ENCODE assay signal across 1 cellular context in the genomic region with DNA sequence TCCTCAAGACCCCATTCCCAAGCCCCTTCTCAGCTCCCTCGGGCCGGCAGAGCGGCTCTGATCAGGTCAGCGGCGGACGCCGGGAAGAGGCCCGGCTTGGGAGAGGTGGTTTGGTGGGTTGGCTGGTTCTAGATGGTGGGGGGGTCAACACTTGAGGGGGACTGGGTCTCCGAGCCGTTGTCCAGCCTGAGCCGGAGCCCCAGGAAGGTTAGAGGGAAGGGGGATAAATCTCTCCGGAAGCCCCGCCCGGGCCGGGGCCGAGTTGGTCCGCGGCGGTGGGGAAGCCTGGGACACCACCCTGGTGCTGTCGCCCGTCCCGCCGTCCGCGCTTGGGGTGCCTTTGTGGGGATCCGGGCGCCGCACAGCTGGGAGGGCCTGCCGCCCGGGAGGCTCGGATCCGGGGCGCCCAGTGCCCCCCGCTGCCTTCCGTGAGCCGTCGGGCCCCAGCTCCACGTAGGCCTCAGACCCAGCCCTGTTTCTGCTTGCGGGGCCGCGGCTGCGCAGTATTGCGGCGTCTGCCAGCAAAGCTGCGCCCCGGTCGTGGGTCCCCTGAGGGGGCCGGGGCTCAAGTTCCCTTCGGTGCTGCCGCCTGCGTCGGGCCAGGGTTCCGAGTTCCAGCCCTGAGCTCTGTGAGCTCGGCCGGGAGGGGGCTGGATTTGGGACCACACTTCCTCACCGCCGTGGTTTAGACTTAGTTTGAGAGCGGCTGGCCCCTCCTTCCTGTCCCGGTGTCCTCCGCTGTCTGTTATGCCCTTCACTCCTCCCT.
TF ChIP-seq lines count a peak whose summit lies in the region.

No MANE protein-coding gene starts in this region.

TF ChIP-seq in HepG2, 621 proteins besides CTCF, POLR2A, EP300 and RAD21 (continued from another document and continues in another):
- TF ChIP-seq, protein P1, sequence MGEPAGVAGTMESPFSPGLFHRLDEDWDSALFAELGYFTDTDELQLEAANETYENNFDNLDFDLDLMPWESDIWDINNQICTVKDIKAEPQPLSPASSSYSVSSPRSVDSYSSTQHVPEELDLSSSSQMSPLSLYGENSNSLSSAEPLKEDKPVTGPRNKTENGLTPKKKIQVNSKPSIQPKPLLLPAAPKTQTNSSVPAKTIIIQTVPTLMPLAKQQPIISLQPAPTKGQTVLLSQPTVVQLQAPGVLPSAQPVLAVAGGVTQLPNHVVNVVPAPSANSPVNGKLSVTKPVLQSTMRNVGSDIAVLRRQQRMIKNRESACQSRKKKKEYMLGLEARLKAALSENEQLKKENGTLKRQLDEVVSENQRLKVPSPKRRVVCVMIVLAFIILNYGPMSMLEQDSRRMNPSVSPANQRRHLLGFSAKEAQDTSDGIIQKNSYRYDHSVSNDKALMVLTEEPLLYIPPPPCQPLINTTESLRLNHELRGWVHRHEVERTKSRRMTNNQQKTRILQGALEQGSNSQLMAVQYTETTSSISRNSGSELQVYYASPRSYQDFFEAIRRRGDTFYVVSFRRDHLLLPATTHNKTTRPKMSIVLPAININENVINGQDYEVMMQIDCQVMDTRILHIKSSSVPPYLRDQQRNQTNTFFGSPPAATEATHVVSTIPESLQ (CRISPR knock-in tag; conservative IDR thresholded peaks at IDR 0.05): no peak
- TF ChIP-seq FOXK2 (IDR thresholded peaks at IDR 0.05) (no peak), HDAC6 (IDR thresholded peaks at IDR 0.05; ENCODE audit: low read depth, low read length) (no peak), RNF2 (conservative IDR thresholded peaks at IDR 0.05; ENCODE audit: low read depth) (no peak; the same call in 1 of the 2 replicates), NONO (IDR thresholded peaks at IDR 0.05) (no peak), NONO (CRISPR knock-in tag; conservative IDR thresholded peaks at IDR 0.05) (no peak), KDM1A (CRISPR knock-in tag; IDR thresholded peaks at IDR 0.05) (no peak), ZNF317 (CRISPR knock-in tag; IDR thresholded peaks at IDR 0.05) (peak; percentile 54), TOE1 (CRISPR knock-in tag; IDR thresholded peaks at IDR 0.05) (no peak), TEAD2 (CRISPR knock-in tag; IDR thresholded peaks at IDR 0.05) (no peak; the same call in 1 of the 2 replicates), ZNF629 (CRISPR knock-in tag; conservative IDR thresholded peaks at IDR 0.05) (no peak; the same call in 1 of the 2 replicates), TCF7 (IDR thresholded peaks at IDR 0.05; ENCODE audit: low read depth) (no peak), PHF8 (CRISPR knock-in tag; IDR thresholded peaks at IDR 0.05) (peak; percentile 95), TEAD3 (CRISPR knock-in tag; optimal IDR thresholded peaks at IDR 0.05; ENCODE audit: borderline replicate concordance) (peak; percentile 14), ZNF616 (CRISPR knock-in tag; IDR thresholded peaks at IDR 0.05; ENCODE audit: low read depth) (0 out of 2 replicates have a peak, but pooled peaks have one; percentile 7), ARHGAP35 (CRISPR knock-in tag; IDR thresholded peaks at IDR 0.05; ENCODE audit: borderline replicate concordance) (no peak; the same call in 1 of the 2 replicates), THYN1 (CRISPR knock-in tag; IDR thresholded peaks at IDR 0.05; ENCODE audit: borderline replicate concordance, low read depth) (no peak), ZNF768 (CRISPR knock-in tag; IDR thresholded peaks at IDR 0.05) (peak; percentile 58; the same call in 1 of the 2 replicates), SIN3A (IDR thresholded peaks at IDR 0.05; ENCODE audit: borderline replicate concordance, low read depth, low read length) (no peak), PAF1 (CRISPR knock-in tag; IDR thresholded peaks at IDR 0.05) (no peak), ZNF841 (CRISPR knock-in tag; IDR thresholded peaks at IDR 0.05; ENCODE audit: borderline replicate concordance) (no peak), ZNF124 (CRISPR knock-in tag; IDR thresholded peaks at IDR 0.05) (no peak), MAFF (IDR thresholded peaks at IDR 0.05; ENCODE audit: low read depth, low read length) (no peak), HMGA1 (CRISPR knock-in tag; conservative IDR thresholded peaks at IDR 0.05) (no peak), KMT2B (CRISPR knock-in tag; IDR thresholded peaks at IDR 0.05) (no peak), ZFP41 (CRISPR knock-in tag; IDR thresholded peaks at IDR 0.05; ENCODE audit: borderline replicate concordance) (peak; percentile 41; the same call in 1 of the 2 replicates), ZNF501 (CRISPR knock-in tag; IDR thresholded peaks at IDR 0.05) (peak; percentile 85; the same call in 1 of the 2 replicates), MTF1 (CRISPR knock-in tag; IDR thresholded peaks at IDR 0.05) (peak; percentile 67), RELA (CRISPR knock-in tag; IDR thresholded peaks at IDR 0.05) (no peak), SALL2 (CRISPR knock-in tag; IDR thresholded peaks at IDR 0.05) (no peak), LCORL (IDR thresholded peaks at IDR 0.05) (0 out of 2 replicates have a peak, but pooled peaks have one; percentile 34), LCORL (CRISPR knock-in tag; IDR thresholded peaks at IDR 0.05) (peak; percentile 53; the same call in 1 of the 2 replicates), NR2F2 (IDR thresholded peaks at IDR 0.05; ENCODE audit: borderline replicate concordance, low read depth) (no peak), MTA3 (CRISPR knock-in tag; IDR thresholded peaks at IDR 0.05) (no peak), ZNF20 (CRISPR knock-in tag; IDR thresholded peaks at IDR 0.05) (peak; percentile 73; the same call in 1 of the 2 replicates), ZSCAN21 (CRISPR knock-in tag; IDR thresholded peaks at IDR 0.05; ENCODE audit: borderline replicate concordance) (no peak), ZNF75D (CRISPR knock-in tag; IDR thresholded peaks at IDR 0.05; ENCODE audit: borderline replicate concordance) (no peak), GATA4 (IDR thresholded peaks at IDR 0.05; ENCODE audit: borderline replicate concordance, low read depth) (no peak), ZSCAN20 (CRISPR knock-in tag; IDR thresholded peaks at IDR 0.05; ENCODE audit: borderline replicate concordance) (peak; percentile 93), PHF21A (CRISPR knock-in tag; IDR thresholded peaks at IDR 0.05) (peak; percentile 38), NCOA2 (CRISPR knock-in tag; IDR thresholded peaks at IDR 0.05) (no peak), ZNF615 (CRISPR knock-in tag; IDR thresholded peaks at IDR 0.05; ENCODE audit: borderline replicate concordance) (no peak), CHD2 (IDR thresholded peaks at IDR 0.05; ENCODE audit: low read depth, low read length) (no peak), ZBTB42 (CRISPR knock-in tag; IDR thresholded peaks at IDR 0.05) (no peak)
- TF ChIP-seq, protein P2, sequence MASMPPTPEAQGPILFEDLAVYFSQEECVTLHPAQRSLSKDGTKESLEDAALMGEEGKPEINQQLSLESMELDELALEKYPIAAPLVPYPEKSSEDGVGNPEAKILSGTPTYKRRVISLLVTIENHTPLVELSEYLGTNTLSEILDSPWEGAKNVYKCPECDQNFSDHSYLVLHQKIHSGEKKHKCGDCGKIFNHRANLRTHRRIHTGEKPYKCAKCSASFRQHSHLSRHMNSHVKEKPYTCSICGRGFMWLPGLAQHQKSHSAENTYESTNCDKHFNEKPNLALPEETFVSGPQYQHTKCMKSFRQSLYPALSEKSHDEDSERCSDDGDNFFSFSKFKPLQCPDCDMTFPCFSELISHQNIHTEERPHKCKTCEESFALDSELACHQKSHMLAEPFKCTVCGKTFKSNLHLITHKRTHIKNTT (CRISPR knock-in tag; IDR thresholded peaks at IDR 0.05): no peak
- TF ChIP-seq, protein P3, sequence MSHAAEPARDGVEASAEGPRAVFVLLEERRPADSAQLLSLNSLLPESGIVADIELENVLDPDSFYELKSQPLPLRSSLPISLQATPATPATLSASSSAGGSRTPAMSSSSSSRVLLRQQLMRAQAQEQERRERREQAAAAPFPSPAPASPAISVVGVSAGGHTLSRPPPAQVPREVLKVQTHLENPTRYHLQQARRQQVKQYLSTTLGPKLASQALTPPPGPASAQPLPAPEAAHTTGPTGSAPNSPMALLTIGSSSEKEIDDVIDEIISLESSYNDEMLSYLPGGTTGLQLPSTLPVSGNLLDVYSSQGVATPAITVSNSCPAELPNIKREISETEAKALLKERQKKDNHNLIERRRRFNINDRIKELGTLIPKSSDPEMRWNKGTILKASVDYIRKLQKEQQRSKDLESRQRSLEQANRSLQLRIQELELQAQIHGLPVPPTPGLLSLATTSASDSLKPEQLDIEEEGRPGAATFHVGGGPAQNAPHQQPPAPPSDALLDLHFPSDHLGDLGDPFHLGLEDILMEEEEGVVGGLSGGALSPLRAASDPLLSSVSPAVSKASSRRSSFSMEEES (CRISPR knock-in tag; IDR thresholded peaks at IDR 0.05): peak; percentile 33; the same call in 1 of the 2 replicates
- TF ChIP-seq, protein P4, sequence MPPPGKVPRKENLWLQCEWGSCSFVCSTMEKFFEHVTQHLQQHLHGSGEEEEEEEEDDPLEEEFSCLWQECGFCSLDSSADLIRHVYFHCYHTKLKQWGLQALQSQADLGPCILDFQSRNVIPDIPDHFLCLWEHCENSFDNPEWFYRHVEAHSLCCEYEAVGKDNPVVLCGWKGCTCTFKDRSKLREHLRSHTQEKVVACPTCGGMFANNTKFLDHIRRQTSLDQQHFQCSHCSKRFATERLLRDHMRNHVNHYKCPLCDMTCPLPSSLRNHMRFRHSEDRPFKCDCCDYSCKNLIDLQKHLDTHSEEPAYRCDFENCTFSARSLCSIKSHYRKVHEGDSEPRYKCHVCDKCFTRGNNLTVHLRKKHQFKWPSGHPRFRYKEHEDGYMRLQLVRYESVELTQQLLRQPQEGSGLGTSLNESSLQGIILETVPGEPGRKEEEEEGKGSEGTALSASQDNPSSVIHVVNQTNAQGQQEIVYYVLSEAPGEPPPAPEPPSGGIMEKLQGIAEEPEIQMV (CRISPR knock-in tag; IDR thresholded peaks at IDR 0.05; ENCODE audit: low read depth): no peak
- TF ChIP-seq, protein P5, sequence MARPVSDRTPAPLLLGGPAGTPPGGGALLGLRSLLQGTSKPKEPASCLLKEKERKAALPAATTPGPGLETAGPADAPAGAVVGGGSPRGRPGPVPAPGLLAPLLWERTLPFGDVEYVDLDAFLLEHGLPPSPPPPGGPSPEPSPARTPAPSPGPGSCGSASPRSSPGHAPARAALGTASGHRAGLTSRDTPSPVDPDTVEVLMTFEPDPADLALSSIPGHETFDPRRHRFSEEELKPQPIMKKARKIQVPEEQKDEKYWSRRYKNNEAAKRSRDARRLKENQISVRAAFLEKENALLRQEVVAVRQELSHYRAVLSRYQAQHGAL (CRISPR knock-in tag; IDR thresholded peaks at IDR 0.05; ENCODE audit: not compliant biosample characterization): peak; percentile 70
- TF ChIP-seq, protein P6, sequence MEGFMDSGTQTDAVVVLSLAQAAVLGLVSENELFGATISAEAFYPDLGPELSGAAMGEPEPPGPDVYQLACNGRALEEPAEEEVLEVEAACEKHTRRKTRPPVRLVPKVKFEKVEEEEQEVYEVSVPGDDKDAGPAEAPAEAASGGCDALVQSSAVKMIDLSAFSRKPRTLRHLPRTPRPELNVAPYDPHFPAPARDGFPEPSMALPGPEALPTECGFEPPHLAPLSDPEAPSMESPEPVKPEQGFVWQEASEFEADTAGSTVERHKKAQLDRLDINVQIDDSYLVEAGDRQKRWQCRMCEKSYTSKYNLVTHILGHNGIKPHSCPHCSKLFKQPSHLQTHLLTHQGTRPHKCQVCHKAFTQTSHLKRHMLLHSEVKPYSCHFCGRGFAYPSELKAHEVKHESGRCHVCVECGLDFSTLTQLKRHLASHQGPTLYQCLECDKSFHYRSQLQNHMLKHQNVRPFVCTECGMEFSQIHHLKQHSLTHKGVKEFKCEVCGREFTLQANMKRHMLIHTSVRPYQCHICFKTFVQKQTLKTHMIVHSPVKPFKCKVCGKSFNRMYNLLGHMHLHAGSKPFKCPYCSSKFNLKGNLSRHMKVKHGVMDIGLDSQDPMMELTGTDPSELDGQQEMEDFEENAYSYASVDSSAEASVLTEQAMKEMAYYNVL (CRISPR knock-in tag; IDR thresholded peaks at IDR 0.05; ENCODE audit: borderline replicate concordance): 0 out of 2 replicates have a peak, but pooled peaks have one; percentile 49
- TF ChIP-seq, protein P7, sequence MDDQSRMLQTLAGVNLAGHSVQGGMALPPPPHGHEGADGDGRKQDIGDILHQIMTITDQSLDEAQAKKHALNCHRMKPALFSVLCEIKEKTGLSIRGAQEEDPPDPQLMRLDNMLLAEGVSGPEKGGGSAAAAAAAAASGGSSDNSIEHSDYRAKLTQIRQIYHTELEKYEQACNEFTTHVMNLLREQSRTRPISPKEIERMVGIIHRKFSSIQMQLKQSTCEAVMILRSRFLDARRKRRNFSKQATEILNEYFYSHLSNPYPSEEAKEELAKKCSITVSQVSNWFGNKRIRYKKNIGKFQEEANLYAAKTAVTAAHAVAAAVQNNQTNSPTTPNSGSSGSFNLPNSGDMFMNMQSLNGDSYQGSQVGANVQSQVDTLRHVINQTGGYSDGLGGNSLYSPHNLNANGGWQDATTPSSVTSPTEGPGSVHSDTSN (CRISPR knock-in tag; IDR thresholded peaks at IDR 0.05; ENCODE audit: borderline replicate concordance): peak; percentile 73; the same call in 1 of the 2 replicates
- TF ChIP-seq, protein P8, sequence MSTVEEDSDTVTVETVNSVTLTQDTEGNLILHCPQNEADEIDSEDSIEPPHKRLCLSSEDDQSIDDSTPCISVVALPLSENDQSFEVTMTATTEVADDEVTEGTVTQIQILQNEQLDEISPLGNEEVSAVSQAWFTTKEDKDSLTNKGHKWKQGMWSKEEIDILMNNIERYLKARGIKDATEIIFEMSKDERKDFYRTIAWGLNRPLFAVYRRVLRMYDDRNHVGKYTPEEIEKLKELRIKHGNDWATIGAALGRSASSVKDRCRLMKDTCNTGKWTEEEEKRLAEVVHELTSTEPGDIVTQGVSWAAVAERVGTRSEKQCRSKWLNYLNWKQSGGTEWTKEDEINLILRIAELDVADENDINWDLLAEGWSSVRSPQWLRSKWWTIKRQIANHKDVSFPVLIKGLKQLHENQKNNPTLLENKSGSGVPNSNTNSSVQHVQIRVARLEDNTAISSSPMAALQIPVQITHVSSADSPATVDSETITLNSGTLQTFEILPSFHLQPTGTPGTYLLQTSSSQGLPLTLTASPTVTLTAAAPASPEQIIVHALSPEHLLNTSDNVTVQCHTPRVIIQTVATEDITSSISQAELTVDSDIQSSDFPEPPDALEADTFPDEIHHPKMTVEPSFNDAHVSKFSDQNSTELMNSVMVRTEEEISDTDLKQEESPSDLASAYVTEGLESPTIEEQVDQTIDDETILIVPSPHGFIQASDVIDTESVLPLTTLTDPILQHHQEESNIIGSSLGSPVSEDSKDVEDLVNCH (CRISPR knock-in tag; IDR thresholded peaks at IDR 0.05): no peak
- TF ChIP-seq, protein P9, sequence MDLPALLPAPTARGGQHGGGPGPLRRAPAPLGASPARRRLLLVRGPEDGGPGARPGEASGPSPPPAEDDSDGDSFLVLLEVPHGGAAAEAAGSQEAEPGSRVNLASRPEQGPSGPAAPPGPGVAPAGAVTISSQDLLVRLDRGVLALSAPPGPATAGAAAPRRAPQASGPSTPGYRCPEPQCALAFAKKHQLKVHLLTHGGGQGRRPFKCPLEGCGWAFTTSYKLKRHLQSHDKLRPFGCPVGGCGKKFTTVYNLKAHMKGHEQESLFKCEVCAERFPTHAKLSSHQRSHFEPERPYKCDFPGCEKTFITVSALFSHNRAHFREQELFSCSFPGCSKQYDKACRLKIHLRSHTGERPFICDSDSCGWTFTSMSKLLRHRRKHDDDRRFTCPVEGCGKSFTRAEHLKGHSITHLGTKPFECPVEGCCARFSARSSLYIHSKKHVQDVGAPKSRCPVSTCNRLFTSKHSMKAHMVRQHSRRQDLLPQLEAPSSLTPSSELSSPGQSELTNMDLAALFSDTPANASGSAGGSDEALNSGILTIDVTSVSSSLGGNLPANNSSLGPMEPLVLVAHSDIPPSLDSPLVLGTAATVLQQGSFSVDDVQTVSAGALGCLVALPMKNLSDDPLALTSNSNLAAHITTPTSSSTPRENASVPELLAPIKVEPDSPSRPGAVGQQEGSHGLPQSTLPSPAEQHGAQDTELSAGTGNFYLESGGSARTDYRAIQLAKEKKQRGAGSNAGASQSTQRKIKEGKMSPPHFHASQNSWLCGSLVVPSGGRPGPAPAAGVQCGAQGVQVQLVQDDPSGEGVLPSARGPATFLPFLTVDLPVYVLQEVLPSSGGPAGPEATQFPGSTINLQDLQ (CRISPR knock-in tag; IDR thresholded peaks at IDR 0.05): no peak; the same call in 1 of the 2 replicates
